8 cellular contexts compared by ENCODE assay signal in genomic region chr15:43799209-43799944, GRCh38.
DNase-seq lines count a peak whose midpoint lies in the region; TF ChIP-seq lines count a peak whose summit lies in the region.

No MANE protein-coding gene starts in this region.

- H3K4me3 Mint-ChIP-seq in activated naive CD8-positive, alpha-beta T cell: no peak overlapping the region

- H3K9me3 ChIP-seq in HUES48 (ENCODE audit: control insufficient read depth, insufficient read depth, low read length): no peaks in the 10 kb centered on the region
- no peaks in the 10 kb centered on the region for H3K9me3 ChIP-seq in muscle layer of colon (ENCODE audit: low read length)

- no peak overlapping the region for H3K4me3 ChIP-seq in HUES48 (ENCODE audit: low read depth, low read length)
- H3K4me3 ChIP-seq in muscle layer of colon (ENCODE audit: low read depth in 1 of 2, low read length in 2 of 2): peak overlapping the region in 1 of 2 donors; percentile 89
- no peak overlapping the region for H3K4me3 ChIP-seq in brain microvascular endothelial cell (ENCODE audit: low read depth, low read length)

- peaks cover 33% of the 10 kb centered on the region for H3K4me1 ChIP-seq in HUES48 (ENCODE audit: control insufficient read depth, insufficient read depth, low read length)
- H3K4me1 ChIP-seq in muscle layer of colon (ENCODE audit: insufficient read depth, low read length): peaks cover 32% of the 10 kb centered on the region

- H3K27ac Mint-ChIP-seq in activated naive CD8-positive, alpha-beta T cell: peak overlapping the region; percentile 43

- peaks cover 58% of the 10 kb centered on the region for H3K36me3 ChIP-seq in HUES48 (ENCODE audit: control insufficient read depth, insufficient read depth, low read length)
- peaks cover 53% of the 10 kb centered on the region for H3K36me3 ChIP-seq in muscle layer of colon (ENCODE audit: insufficient read depth, low read length)
- peaks cover 69% of the 10 kb centered on the region for H3K36me3 ChIP-seq in brain microvascular endothelial cell (replicated peaks)

- H3K27me3 Mint-ChIP-seq in activated naive CD8-positive, alpha-beta T cell: no peaks in the 10 kb centered on the region

- in situ Hi-C loops in brain microvascular endothelial cell (cut with HindIII; ENCODE audit: low pct_ligation_motif_present, low sequenced_read_pairs): no loop called here

- no peaks in the 10 kb centered on the region for H3K9me3 Mint-ChIP-seq in activated naive CD8-positive, alpha-beta T cell (ENCODE audit: low read depth)

- no peak for TF ChIP-seq CTCF in C4-2B (conservative IDR thresholded peaks at IDR 0.05)
- no peak for TF ChIP-seq CTCF in brain microvascular endothelial cell (IDR thresholded peaks at IDR 0.05; ENCODE audit: low read depth, low read length, missing control alignments)

- peaks cover 14% of the 10 kb centered on the region for H3K36me3 Mint-ChIP-seq in activated naive CD8-positive, alpha-beta T cell

- H3K27me3 ChIP-seq in HUES48 (ENCODE audit: control insufficient read depth, insufficient read depth, low read length) (no peaks in the 10 kb centered on the region), muscle layer of colon (ENCODE audit: control insufficient read depth in 1 of 2, insufficient read depth in 2 of 2, low read length in 2 of 2) (no peaks in the 10 kb centered on the region), brain microvascular endothelial cell (replicated peaks) (no peaks in the 10 kb centered on the region)

- no peak overlapping the region for H3K9ac ChIP-seq in HUES48 (ENCODE audit: low read depth, low read length)
- H3K9ac ChIP-seq in muscle layer of colon (ENCODE audit: low read length): peak overlapping the region; percentile 31

- DNase-seq in SIG-M5 treated with dmso at 0.1 percent for 504 hours (lab: John Stamatoyannopoulos, UW; ENCODE audit: unreplicated experiment) (no peak), brain microvascular endothelial cell (no peak), medulla oblongata (ENCODE audit: extremely low spot score) (no peak), HK-2 (ENCODE audit: unreplicated experiment) (no peak)

- H3K27ac ChIP-seq in C4-2B (peak overlapping the region; percentile 84), HUES48 (ENCODE audit: low read depth, low read length) (peak overlapping the region; percentile 81), muscle layer of colon (ENCODE audit: low read depth, low read length) (peak overlapping the region; percentile 52), brain microvascular endothelial cell (no peak overlapping the region)

- peaks cover 49% of the 10 kb centered on the region for H3K4me1 Mint-ChIP-seq in activated naive CD8-positive, alpha-beta T cell (ENCODE audit: low read depth)
